9 cellular contexts compared by ENCODE assay signal in the genomic region with DNA sequence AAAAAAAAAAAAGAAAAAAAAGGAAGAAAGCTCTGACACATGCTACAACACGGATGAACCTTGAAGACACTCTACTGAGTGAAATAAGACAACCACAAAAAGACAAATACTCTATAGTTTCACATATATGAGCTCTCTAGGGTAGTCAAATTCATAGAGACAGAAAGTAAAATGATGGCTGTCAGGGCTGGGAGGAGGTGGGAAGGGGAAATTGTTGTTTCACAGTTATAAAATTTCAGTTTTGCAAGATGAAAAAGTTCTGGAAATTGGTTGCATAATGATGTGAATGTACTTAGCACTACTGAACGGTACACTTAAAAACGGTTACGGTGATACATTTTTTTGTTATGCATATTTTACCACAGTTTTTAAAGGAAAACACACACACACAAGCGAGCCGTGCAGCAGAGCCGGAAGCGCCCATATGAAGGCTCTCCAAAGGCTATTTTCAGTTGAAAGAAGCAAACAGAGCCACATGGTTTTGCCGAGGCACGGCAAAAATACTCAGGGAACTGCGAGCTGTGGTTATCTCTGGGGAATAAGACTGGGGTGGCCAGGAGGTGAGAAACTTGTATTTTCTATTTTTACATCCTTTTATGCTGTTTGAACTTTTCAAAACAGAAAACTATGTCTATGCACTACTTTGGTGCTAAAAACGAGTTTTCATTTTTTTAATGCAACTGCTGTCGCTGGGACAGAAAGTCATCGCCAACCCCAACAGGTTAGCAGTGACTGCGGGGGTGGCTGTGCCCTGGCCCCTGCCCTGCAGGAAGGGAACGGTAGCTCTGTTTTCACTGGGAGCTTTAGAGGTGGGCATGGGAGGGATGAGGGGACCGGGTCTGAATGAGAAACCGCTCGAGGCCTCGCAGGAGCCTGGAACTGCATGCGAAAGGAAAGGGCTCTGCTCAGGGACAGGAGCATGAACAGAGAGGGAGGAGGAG.
DNase-seq lines count a peak whose midpoint lies in the region; ATAC-seq and TF ChIP-seq lines count a peak whose summit lies in the region.
"Had no signal": no experiment of that assay in that cellular context is flagged by ENCODE, and none has a peak within 500 bp of the region (broad histone marks: within the 10 kb centered on the region; RNA-seq: fewer than 3 reads in every experiment).

No MANE protein-coding gene starts in this region.

- no peak overlapping the region for H3K4me3 ChIP-seq in CD4-positive, alpha-beta memory T cell (ENCODE audit: low read length in 2 of 2)

- intact Hi-C loops in CD4-positive, alpha-beta memory T cell (cut with micrococcal nuclease): no loop called here

- H3K27ac ChIP-seq in CD4-positive, alpha-beta memory T cell (ENCODE audit: low read depth, low read length): no peak overlapping the region

- POLR2A ChIA-PET in CD4-positive, alpha-beta memory T cell (lab: Charles Lee; ENCODE audit: partially characterized antibody): no interaction called here

- peaks cover 0 to 4% (median 0%) of the 10 kb centered on the region in 4 donors for H3K4me1 Mint-ChIP-seq in CD4-positive, alpha-beta memory T cell
- peaks cover 16% of the 10 kb centered on the region for H3K4me1 Mint-ChIP-seq in chondrocyte (ENCODE audit: low read depth)

- no peaks in the 10 kb centered on the region for H3K36me3 ChIP-seq in CD4-positive, alpha-beta memory T cell (ENCODE audit: insufficient read depth, low read length)

- no peaks in the 10 kb centered on the region for H3K4me1 ChIP-seq in CD4-positive, alpha-beta memory T cell (ENCODE audit: insufficient read depth, low read length)

- H3K27me3 ChIP-seq in CD4-positive, alpha-beta memory T cell (ENCODE audit: insufficient read depth, low read length): no peaks in the 10 kb centered on the region

- ATAC-seq in GM19468 (IDR thresholded peaks at IDR 0.05; ENCODE audit: extremely low read depth, unreplicated experiment) (peak; percentile 59), HG03354 (IDR thresholded peaks at IDR 0.05; ENCODE audit: poor library complexity, severe bottlenecking, unreplicated experiment) (peak; percentile 73)

- no peak for TF ChIP-seq CTCF in chondrocyte (IDR thresholded peaks at IDR 0.05)

- no peaks in the 10 kb centered on the region for H3K9me3 Mint-ChIP-seq in CD4-positive, alpha-beta memory T cell
- H3K9me3 Mint-ChIP-seq in chondrocyte (ENCODE audit: low read depth): no peaks in the 10 kb centered on the region

- peaks cover 0 to 3% of the 10 kb centered on the region in 2 donors for H3K27me3 Mint-ChIP-seq in CD4-positive, alpha-beta memory T cell
- H3K27me3 Mint-ChIP-seq in chondrocyte (ENCODE audit: low read depth): peaks cover 5% of the 10 kb centered on the region

- H3K9me3 ChIP-seq in CD4-positive, alpha-beta memory T cell (ENCODE audit: control insufficient read depth in 1 of 2, low read length in 2 of 2): no peaks in the 10 kb centered on the region

- peak overlapping the region in 5 of 8 donors; percentile 5 to 48 (median 29) for H3K4me3 Mint-ChIP-seq in CD4-positive, alpha-beta memory T cell
- H3K4me3 Mint-ChIP-seq in chondrocyte (ENCODE audit: unreplicated experiment): peak overlapping the region; percentile 35

- CTCF ChIA-PET in CD4-positive, alpha-beta memory T cell (lab: Charles Lee; ENCODE audit: partially characterized antibody): interaction anchor here (1.1 kb wide), 1 partner anchor 291 kb away, joined by 4 read pairs; no protein-coding TSS in a partner anchor

- no peak for DNase-seq in CD4-positive, alpha-beta memory T cell
- DNase-seq in chondrocyte (ENCODE audit: low spot score) (peak; percentile 55), NCI-H1436 (lab: John Stamatoyannopoulos, UW) (no peak), cerebellum (ENCODE audit: low spot score) (no peak)
- no peak for DNase-seq in activated CD4-positive, CD25-positive, alpha-beta regulatory T cell treated with anti-CD3 and anti-CD28 coated beads, Interleukin-2, amount 50 U/mL, for 72 hours
- no peak for DNase-seq in stimulated activated CD4-positive, alpha-beta T cell treated with anti-CD3 and anti-CD28 coated beads, Interleukin-4, amount 100 ng/mL, for 4 hours
- DNase-seq: EL had no signal

- H3K36me3 Mint-ChIP-seq in CD4-positive, alpha-beta memory T cell: no peaks in the 10 kb centered on the region
- H3K36me3 Mint-ChIP-seq in chondrocyte (ENCODE audit: low read depth): no peaks in the 10 kb centered on the region

- H3K27ac Mint-ChIP-seq in CD4-positive, alpha-beta memory T cell: no peak overlapping the region
- no peak overlapping the region for H3K27ac Mint-ChIP-seq in chondrocyte (ENCODE audit: unreplicated experiment)
